Comparison of ENCODE assay signal across 8 cellular contexts in the genomic region with DNA sequence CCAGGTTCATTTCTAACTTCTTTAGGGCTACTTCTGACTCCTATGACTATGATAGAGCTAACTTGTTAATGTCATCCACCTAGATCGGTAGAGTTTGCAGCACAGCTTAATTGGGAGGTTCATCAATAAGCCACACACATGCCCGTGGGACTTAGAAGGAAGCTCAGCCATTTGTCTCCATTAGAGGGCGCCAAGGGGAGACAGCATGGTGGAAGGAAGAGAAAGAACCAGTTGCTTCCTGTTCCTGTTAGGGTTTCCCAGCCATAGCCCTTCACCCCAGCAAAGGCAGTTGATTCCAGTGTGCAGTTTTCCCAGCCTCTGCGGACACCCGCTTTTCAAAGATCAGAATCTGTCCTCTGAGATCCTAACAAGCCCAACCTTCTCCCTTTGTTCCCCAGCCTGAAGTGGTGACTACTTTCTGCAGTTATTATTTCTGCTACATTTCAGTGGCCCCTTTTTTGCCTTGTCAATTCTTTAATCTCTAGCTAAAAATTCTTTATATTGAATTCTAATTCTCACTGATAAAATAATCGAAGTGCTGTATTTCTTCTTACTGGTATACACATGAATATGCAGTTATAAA. TPM values are rescaled to one million over a fixed set of nuclear protein-coding genes. Genes with fewer than 3 reads are reported as not detected.
A peak's percentile ranks its signal among the peaks of the same experiment; 100 is the strongest.
DNase-seq lines count a peak whose midpoint lies in the region; ATAC-seq and TF ChIP-seq lines count a peak whose summit lies in the region.

No MANE protein-coding gene starts in this region.

- peak; percentile 83 for ATAC-seq in HG02973 (IDR thresholded peaks at IDR 0.05; ENCODE audit: unreplicated experiment)
- peak; percentile 92 for ATAC-seq in left colon

- H3K27ac ChIP-seq in caudate nucleus (ENCODE audit: low read depth, low read length) = no peak overlapping the region

- DNase-seq in NK-92 treated with Interleukin-12 subunit alpha and Interleukin-12 subunit beta, amount 100 ng/mL, for 24 hours (lab: John Stamatoyannopoulos, UW) = peak; percentile 3
- no peak for DNase-seq in NK-92 (lab: John Stamatoyannopoulos, UW; ENCODE audit: unreplicated experiment)
- peak; percentile 77 for DNase-seq in NCI-H2227 (lab: John Stamatoyannopoulos, UW; ENCODE audit: unreplicated experiment)
- peak in 35 of 61 donors; percentile 0 to 50 (median 4) for DNase-seq in caudate nucleus (lab: John Stamatoyannopoulos, UW)
- DNase-seq in left colon = peak; percentile 70 to 79
- peak; percentile 21 to 34 for DNase-seq in stimulated activated CD8-positive, alpha-beta memory T cell treated with anti-CD3 and anti-CD28 coated beads, Interleukin-2, amount 100 ng/mL, for 48 hours (ENCODE audit: low read depth in 2 of 2)

- intact Hi-C loops in left colon (cut with DNase I, micrococcal nuclease) = loop anchor here (10.0 kb wide), 2 partner anchors 489 to 719 kb away; no protein-coding TSS in a partner anchor

- peak; percentile 84 for TF ChIP-seq CTCF in WI38 (IDR thresholded peaks at IDR 0.05; ENCODE audit: low read depth, low read length)

- H3K4me3 ChIP-seq in WI38 (ENCODE audit: low read depth, low read length) = no peak overlapping the region

RNA-seq across cellular contexts. Expression of a gene that starts 30.3 kb away (rescaled TPM):
- total RNA-seq in left colon = 10 to 100 TPM; 25.4 to 27.2 TPM

RNA-seq across cellular contexts. Expression of a gene that starts 30.4 kb away (rescaled TPM):
- 1 to 10 TPM; 6.0 to 7.5 TPM for total RNA-seq in left colon
